Comparison of ENCODE assay signal across 21 cellular contexts in genomic region chr10:12825255-12825654, GRCh38.
DNase-seq lines count a peak whose midpoint lies in the region; ATAC-seq, FAIRE-seq and TF ChIP-seq lines count a peak whose summit lies in the region.
"Had no signal": no experiment of that assay in that cellular context is flagged by ENCODE, and none has a peak within 500 bp of the region (broad histone marks: within the 10 kb centered on the region; RNA-seq: fewer than 3 reads in every experiment).

No MANE protein-coding gene starts in this region.

- H3K4me1 ChIP-seq in A549 (no peaks in the 10 kb centered on the region), IMR-90 (ENCODE audit: control insufficient read depth, insufficient read depth, low read length) (peaks cover 12% of the 10 kb centered on the region; the same call in 1 of the 2 replicates), fibroblast of lung (ENCODE audit: control insufficient read depth, extremely low read depth, insufficient read depth, low read length) (no peaks in the 10 kb centered on the region), tibial nerve (peaks cover 0 to 2% (median 0%) of the 10 kb centered on the region in 4 donors), SJCRH30 (no peaks in the 10 kb centered on the region)
- H3K4me1 ChIP-seq: Peyer's patch had no signal

- H3K27me3 Mint-ChIP-seq in nephron (ENCODE audit: low read depth) = no peaks in the 10 kb centered on the region

- H3K27me3 ChIP-seq in IMR-90 (ENCODE audit: control insufficient read depth, insufficient read depth, low read length) = no peaks in the 10 kb centered on the region; the same call in 1 of the 2 replicates
- H3K27me3 ChIP-seq in fibroblast of lung (ENCODE audit: control insufficient read depth, insufficient read depth, low read length) = no peaks in the 10 kb centered on the region
- H3K27me3 ChIP-seq in tibial nerve = no peaks in the 10 kb centered on the region
- H3K27me3 ChIP-seq in SJCRH30 = no peaks in the 10 kb centered on the region
- H3K27me3 ChIP-seq: BLaER1, MG63, Peyer's patch had no signal

- H3K9ac ChIP-seq in IMR-90 (ENCODE audit: low read depth, low read length) (peak overlapping the region; percentile 8), fibroblast of lung (ENCODE audit: insufficient read depth, low read length) (no peak overlapping the region)
- H3K9ac ChIP-seq: BLaER1 had no signal

- peak overlapping the region; percentile 89 for H2BK120ac ChIP-seq in IMR-90 (ENCODE audit: low read depth, low read length)

- H3K9me3 ChIP-seq in A549 (no peaks in the 10 kb centered on the region), IMR-90 (ENCODE audit: control insufficient read depth, insufficient read depth, low read length) (no peaks in the 10 kb centered on the region), fibroblast of lung (ENCODE audit: control insufficient read depth, insufficient read depth, low read depth, low read length) (no peaks in the 10 kb centered on the region), tibial nerve (no peaks in the 10 kb centered on the region), SJCRH30 (replicated peaks) (no peaks in the 10 kb centered on the region)
- H3K9me3 ChIP-seq: BLaER1, MG63, Peyer's patch had no signal

- H3K9me3 Mint-ChIP-seq in nephron = no peaks in the 10 kb centered on the region
- H3K9me3 Mint-ChIP-seq: CD8-positive, alpha-beta T cell had no signal

- H4K91ac ChIP-seq in IMR-90 (ENCODE audit: insufficient read depth, low read depth, low read length) = peak overlapping the region; percentile 82; the same call in 1 of the 2 replicates

- H3K36me3 Mint-ChIP-seq in nephron (ENCODE audit: low read depth) = peaks cover 8% of the 10 kb centered on the region

- in situ Hi-C loops in IMR-90 (cut with MboI; ENCODE audit: low sequenced_read_pairs) = no loop called here

- BruUV-seq in IMR-90 (replicated peaks; lab: Mats Ljungman, UMichigan) = no TSS peak

- dilution Hi-C loops in IMR-90 (cut with HindIII; ENCODE audit: low sequenced_read_pairs, unreplicated experiment) = no loop called here

- H3K36me3 ChIP-seq in IMR-90 (ENCODE audit: control insufficient read depth, insufficient read depth, low read length) (no peaks in the 10 kb centered on the region), fibroblast of lung (ENCODE audit: control insufficient read depth, insufficient read depth, low read length) (no peaks in the 10 kb centered on the region), tibial nerve (peaks cover 0 to 45% (median 0%) of the 10 kb centered on the region in 3 donors), SJCRH30 (no peaks in the 10 kb centered on the region)
- H3K36me3 ChIP-seq: MG63, Peyer's patch had no signal

- peaks cover 57% of the 10 kb centered on the region for H3K4me1 Mint-ChIP-seq in nephron

- no peaks in the 10 kb centered on the region for H3K9me1 ChIP-seq in IMR-90 (ENCODE audit: insufficient read depth, low read length)

- no peak for TF ChIP-seq RAD21 in A549 (conservative IDR thresholded peaks at IDR 0.05 in 1 of 2, IDR thresholded peaks at IDR 0.05 in 1 of 2)
- no peak for TF ChIP-seq RAD21 in IMR-90 (IDR thresholded peaks at IDR 0.05; ENCODE audit: low read length)

- H3K23ac ChIP-seq in IMR-90 (ENCODE audit: low read depth, low read length) = peak overlapping the region; percentile 59

- peak overlapping the region; percentile 91 for H2BK20ac ChIP-seq in IMR-90 (ENCODE audit: low read depth, low read length)

- TF ChIP-seq CTCF in A549 (IDR thresholded peaks at IDR 0.05) (no peak), IMR-90 (conservative IDR thresholded peaks at IDR 0.05; ENCODE audit: low read depth, low read length) (no peak), fibroblast of lung (conservative IDR thresholded peaks at IDR 0.05 in 1 of 2, IDR thresholded peaks at IDR 0.05 in 1 of 2; ENCODE audit: low read depth in 1 of 2, low read length in 2 of 2) (no peak), nephron (IDR thresholded peaks at IDR 0.05; ENCODE audit: unreplicated experiment in 3 of 3) (no peak), tibial nerve (IDR thresholded peaks at IDR 0.05) (no peak)

- ATAC-seq in A549 (no peak), IMR-90 (ENCODE audit: low read depth) (peak; percentile 84)
- ATAC-seq: CD8-positive, alpha-beta T cell had no signal

- H2BK5ac ChIP-seq in IMR-90 (ENCODE audit: low read depth, low read length, poor library complexity, severe bottlenecking) = no peak overlapping the region

- peak overlapping the region; percentile 82; the same call in 1 of the 2 replicates for H3K14ac ChIP-seq in IMR-90 (replicated peaks; ENCODE audit: low read depth, low read length)

- no peaks in the 10 kb centered on the region for H3K79me1 ChIP-seq in IMR-90 (ENCODE audit: low read depth in 1 of 2, low read length in 2 of 2)

- H3K27ac Mint-ChIP-seq in nephron = peak overlapping the region in 2 of 3 experiments; percentile 73 to 84
- H3K27ac Mint-ChIP-seq: CD8-positive, alpha-beta T cell had no signal

- H3K18ac ChIP-seq in IMR-90 (ENCODE audit: low read depth, low read length) = peak overlapping the region; percentile 6; the same call in 1 of the 2 replicates

- TF ChIP-seq POLR2A in A549 (IDR thresholded peaks at IDR 0.05; ENCODE audit: low read length) = no peak
- TF ChIP-seq POLR2A in IMR-90 (IDR thresholded peaks at IDR 0.05; ENCODE audit: low read depth, low read length) = no peak
- TF ChIP-seq POLR2A in tibial nerve (IDR thresholded peaks at IDR 0.05) = no peak
- TF ChIP-seq POLR2A in GM12892 (IDR thresholded peaks at IDR 0.05; ENCODE audit: low read depth, low read length) = no peak

- H3K4me2 ChIP-seq in A549 = no peak overlapping the region
- peak overlapping the region; percentile 13; the same call in 1 of the 2 replicates for H3K4me2 ChIP-seq in IMR-90 (ENCODE audit: low read depth, low read length)
- no peak overlapping the region for H3K4me2 ChIP-seq in fibroblast of lung (ENCODE audit: extremely low read depth, insufficient read depth, low read length)
- H3K4me2 ChIP-seq: BLaER1 had no signal

- H3K79me2 ChIP-seq in fibroblast of lung (ENCODE audit: control insufficient read depth, insufficient read depth, low read length) = no peaks in the 10 kb centered on the region

- 85% methylated on average over 5 of the region's 5 CpGs for WGBS in A549 (ENCODE audit: missing lambda C conversion rate)
- WGBS in IMR-90 (ENCODE audit: extremely low coverage in 2 of 2, insufficient read length in 1 of 2), 2 experiments = no CpG with 5 or more reads among the region's 5 CpGs
- 38 to 57% methylated on average over 5 of the region's 5 CpGs for WGBS in tibial nerve, 2 donors

- peak overlapping the region in 1 of 2 experiments; percentile 20; a peak in 1 of 4 replicates for H4K8ac ChIP-seq in IMR-90 (ENCODE audit: low read depth in 2 of 2, low read length in 2 of 2)

- H4K20me1 ChIP-seq in IMR-90 (ENCODE audit: insufficient read depth, low read length) (no peaks in the 10 kb centered on the region), fibroblast of lung (ENCODE audit: control insufficient read depth, extremely low read depth, insufficient read depth, low read length) (no peaks in the 10 kb centered on the region)
- H4K20me1 ChIP-seq: BLaER1 had no signal

- peak overlapping the region; percentile 53 for H2AK9ac ChIP-seq in IMR-90 (replicated peaks; ENCODE audit: low read depth, low read length, poor library complexity)

- TF ChIP-seq EP300 in A549 (IDR thresholded peaks at IDR 0.05) = no peak
- no peak for TF ChIP-seq EP300 in tibial nerve (IDR thresholded peaks at IDR 0.05)

- peak overlapping the region; percentile 58 for H3K4ac ChIP-seq in IMR-90 (ENCODE audit: low read depth, low read length)

- no peak overlapping the region for H3K4me3 Mint-ChIP-seq in nephron
- H3K4me3 Mint-ChIP-seq: CD8-positive, alpha-beta T cell had no signal

- no peak overlapping the region; the same call in 1 of the 2 replicates for H4K5ac ChIP-seq in IMR-90 (ENCODE audit: low read depth, low read length)

- POLR2A ChIA-PET in A549 (lab: Yijun Ruan, JAX) = interaction anchor here (0.6 kb wide), 1 partner anchor 318 kb away, joined by 8 read pairs; no protein-coding TSS in a partner anchor
- POLR2A ChIA-PET in IMR-90 (lab: Charles Lee; ENCODE audit: unreplicated experiment) = no interaction called here
- POLR2A ChIA-PET in HEK293T (lab: Yijun Ruan, JAX) = no interaction called here

- DNase-seq in A549 (ENCODE audit: low read depth in 1 of 2, low spot score in 1 of 2) (no peak), IMR-90 (peak; percentile 81), fibroblast of lung (ENCODE audit: low read depth in 2 of 2) (peak; percentile 31 to 65), tibial nerve (ENCODE audit: low spot score in 2 of 2) (no peak), HEK293T (ENCODE audit: extremely low spot score) (no peak), SJCRH30 (no peak), GM12892 (ENCODE audit: insufficient read length) (no peak)
- DNase-seq: 8988T; Calu3; CD8-positive, alpha-beta T cell; H7; Kasumi-1; MG63; NCI-H1048; NCI-H1436; NCI-H2029 treated with DMSO at 0.1 percent for 48 hours; NCI-H2171 treated with DMSO at 0.1 percent for 48 hours; NCI-H446 treated with DMSO at 0.1 percent for 48 hours; Peyer's patch had no signal

- CTCF ChIA-PET in A549 (lab: Yijun Ruan, JAX) (interaction anchor here (0.8 to 1.4 kb wide), 2 partner anchors 11 to 57 kb away, joined by 3 to 8 read pairs; no protein-coding TSS in a partner anchor), IMR-90 (lab: Yijun Ruan, JAX) (no interaction called here), HEK293T (lab: Yijun Ruan, JAX) (interaction anchor here (0.5 to 0.6 kb wide), 2 partner anchors 47 to 251 kb away, joined by 3 to 4 read pairs; no protein-coding TSS in a partner anchor)

- H2AK5ac ChIP-seq in IMR-90 (ENCODE audit: low read depth, low read length) = no peak overlapping the region

- H3K56ac ChIP-seq in IMR-90 (ENCODE audit: extremely low read depth, insufficient read depth, low read length) = peak overlapping the region; percentile 32; the same call in 1 of the 2 replicates

- H3K4me3 ChIP-seq in A549 (no peak overlapping the region), IMR-90 (ENCODE audit: insufficient read depth, low read depth, low read length) (no peak overlapping the region), fibroblast of lung (replicated peaks in 1 of 4; ENCODE audit: control extremely low read depth in 1 of 4, insufficient read depth in 1 of 4, low read depth in 3 of 4, low read length in 4 of 4) (no peak overlapping the region), tibial nerve (no peak overlapping the region), SJCRH30 (no peak overlapping the region)
- H3K4me3 ChIP-seq: BLaER1, MG63, Peyer's patch had no signal

- H2AFZ ChIP-seq in IMR-90 (replicated peaks; ENCODE audit: low read length, poor library complexity) (peak overlapping the region; percentile 46), fibroblast of lung (ENCODE audit: low read length) (no peak overlapping the region)

- FAIRE-seq in A549 (lab: Jason Lieb, UNC) = peak; percentile 49
- FAIRE-seq in GM12892 (lab: Jason Lieb, UNC) = no peak

- H2BK15ac ChIP-seq in IMR-90 (ENCODE audit: low read depth, low read length) = no peak overlapping the region

- no peak overlapping the region for H3K27ac ChIP-seq in A549
- peak overlapping the region; percentile 50; the same call in 1 of the 2 replicates for H3K27ac ChIP-seq in IMR-90 (ENCODE audit: insufficient read depth, low read length)
- no peak overlapping the region for H3K27ac ChIP-seq in fibroblast of lung (ENCODE audit: insufficient read depth, low read length)
- H3K27ac ChIP-seq in tibial nerve = no peak overlapping the region
- H3K27ac ChIP-seq in SJCRH30 = no peak overlapping the region
- H3K27ac ChIP-seq: BLaER1, Peyer's patch had no signal

- intact Hi-C loops in IMR-90 (cut with micrococcal nuclease) = no loop called here

TF ChIP-seq in HEK293T, 16 proteins besides CTCF, POLR2A, EP300 and RAD21 (continues in another document):
- no peak for TF ChIP-seq HDGF (IDR thresholded peaks at IDR 0.05; ENCODE audit: borderline replicate concordance)

Comparison
In these comparisons a context has a peak if more than half of its experiments do, and no peak if none do; other contexts are left out.
1. DNase-seq: peak in IMR-90 (single experiment) and fibroblast of lung (2 of 2); none in A549 (0 of 2), tibial nerve (0 of 2), HEK293T (single experiment), SJCRH30 (0 of 2) and GM12892 (single experiment).